In genomic region chr17:29158515-29159275, GRCh38 we compare ENCODE assay signal across 10 cellular contexts. TPM values are rescaled to one million over a fixed set of nuclear protein-coding genes. Genes with fewer than 3 reads are reported as not detected.
A peak's percentile ranks its signal among the peaks of the same experiment; 100 is the strongest.
DNase-seq lines count a peak whose midpoint lies in the region; ATAC-seq and TF ChIP-seq lines count a peak whose summit lies in the region.
"Had no signal": no experiment of that assay in that cellular context is flagged by ENCODE, and none has a peak within 500 bp of the region (broad histone marks: within the 10 kb centered on the region; RNA-seq: fewer than 3 reads in every experiment).

No MANE protein-coding gene starts in this region.

- peak overlapping the region; percentile 41 for H3K27ac Mint-ChIP-seq in CD8-positive, alpha-beta T cell

- no peaks in the 10 kb centered on the region for H3K9me3 ChIP-seq in CD8-positive, alpha-beta T cell (ENCODE audit: low read length)
- H3K9me3 ChIP-seq in Panc1 (ENCODE audit: control insufficient read depth, insufficient read depth, low read depth, low read length) (no peaks in the 10 kb centered on the region), duodenal mucosa (ENCODE audit: control insufficient read depth in 1 of 2, low read length in 2 of 2) (no peaks in the 10 kb centered on the region)

- H3K4me1 ChIP-seq in CD8-positive, alpha-beta T cell (ENCODE audit: insufficient read depth, low read length) = peaks cover 15% of the 10 kb centered on the region
- peaks cover 75% of the 10 kb centered on the region for H3K4me1 ChIP-seq in Panc1 (ENCODE audit: control insufficient read depth, insufficient read depth, low read length)
- peaks cover 91% of the 10 kb centered on the region in 2 donors for H3K4me1 ChIP-seq in duodenal mucosa (ENCODE audit: control insufficient read depth in 1 of 2, insufficient read depth in 2 of 2, low read length in 2 of 2)

- POLR2A ChIA-PET in CD8-positive, alpha-beta T cell (lab: Charles Lee) = no interaction called here
- POLR2A ChIA-PET in Panc1 (lab: Charles Lee) = no interaction called here

- no peak overlapping the region for H3K4me3 ChIP-seq in CD8-positive, alpha-beta T cell (ENCODE audit: low read depth, low read length)
- H3K4me3 ChIP-seq in Panc1 (ENCODE audit: low read depth in 2 of 2, low read length in 2 of 2) (peak overlapping the region in 1 of 2 experiments; percentile 22; a peak in 1 of 4 replicates), duodenal mucosa (ENCODE audit: low read depth in 1 of 2, low read length in 2 of 2) (peak overlapping the region; percentile 33 to 48)

- peaks cover 2% of the 10 kb centered on the region for H3K36me3 Mint-ChIP-seq in CD8-positive, alpha-beta T cell

- no peak overlapping the region for H3K27ac ChIP-seq in CD8-positive, alpha-beta T cell (ENCODE audit: low read depth, low read length)
- H3K27ac ChIP-seq in Panc1 (ENCODE audit: low read length) (peak overlapping the region; percentile 97), duodenal mucosa (ENCODE audit: low read depth, low read length) (peak overlapping the region; percentile 51)

- no peak for TF ChIP-seq CTCF in CD8-positive, alpha-beta T cell (IDR thresholded peaks at IDR 0.05)
- TF ChIP-seq CTCF in Panc1 (IDR thresholded peaks at IDR 0.05) = no peak

- peak overlapping the region; percentile 9 to 69 for H3K9ac ChIP-seq in duodenal mucosa (ENCODE audit: low read depth in 1 of 2, low read length in 2 of 2)

- no peaks in the 10 kb centered on the region for H3K36me3 ChIP-seq in CD8-positive, alpha-beta T cell (ENCODE audit: insufficient read depth, low read length)
- H3K36me3 ChIP-seq in Panc1 (ENCODE audit: control insufficient read depth, insufficient read depth, low read length) (no peaks in the 10 kb centered on the region), duodenal mucosa (ENCODE audit: control insufficient read depth in 1 of 2, insufficient read depth in 2 of 2, low read length in 2 of 2) (no peaks in the 10 kb centered on the region)

- H3K27me3 ChIP-seq in CD8-positive, alpha-beta T cell (ENCODE audit: insufficient read depth, low read length) = no peaks in the 10 kb centered on the region
- H3K27me3 ChIP-seq in Panc1 (ENCODE audit: control insufficient read depth, insufficient read depth, low read length) = no peaks in the 10 kb centered on the region
- H3K27me3 ChIP-seq in duodenal mucosa (ENCODE audit: control insufficient read depth in 1 of 2, insufficient read depth in 2 of 2, low read length in 2 of 2) = no peaks in the 10 kb centered on the region

- intact Hi-C loops in CD8-positive, alpha-beta T cell (cut with DNase I, micrococcal nuclease) = no loop called here
- intact Hi-C loops in Panc1 (cut with micrococcal nuclease; ENCODE audit: unreplicated experiment) = no loop called here
- intact Hi-C loops in posterior cingulate gyrus (cut with DNase I) = no loop called here

- no TSS peak for BruUV-seq in Panc1 (replicated peaks; lab: Mats Ljungman, UMichigan)

- no peak overlapping the region for H3K4me3 Mint-ChIP-seq in CD8-positive, alpha-beta T cell

- ATAC-seq in CD8-positive, alpha-beta T cell = no peak
- peak; percentile 7 for ATAC-seq in Panc1

- H3K9me3 Mint-ChIP-seq in CD8-positive, alpha-beta T cell = no peaks in the 10 kb centered on the region

- in situ Hi-C loops in Panc1 (cut with HindIII; ENCODE audit: low pct_unique_long_range_greater_than_20kb, low sequenced_read_pairs) = no loop called here

- H3K27me3 Mint-ChIP-seq in CD8-positive, alpha-beta T cell (ENCODE audit: low read depth) = no peaks in the 10 kb centered on the region

- H3K4me1 Mint-ChIP-seq in CD8-positive, alpha-beta T cell (ENCODE audit: low read depth) = peaks cover 26% of the 10 kb centered on the region

- CTCF ChIA-PET in CD8-positive, alpha-beta T cell (lab: Charles Lee) = interaction anchor here (0.6 to 14.9 kb wide), 3 partner anchors 10 to 60 kb away, joined by 3 to 276 read pairs (median 5); partner anchors contain the start of gene MYO18A
- CTCF ChIA-PET in Panc1 (lab: Charles Lee) = no interaction called here

- no peak for DNase-seq in CD8-positive, alpha-beta T cell
- DNase-seq in Panc1 (ENCODE audit: low read depth, low spot score) = no peak
- peak in 6 of 10 donors; percentile 30 to 90 (median 71) for DNase-seq in posterior cingulate gyrus
- DNase-seq in NCI-H2196 treated with DMSO at 0.1 percent for 48 hours (lab: John Stamatoyannopoulos, UW; ENCODE audit: unreplicated experiment) = no peak
- DNase-seq in NCI-H2029 (lab: John Stamatoyannopoulos, UW) = no peak
- DNase-seq in RKO (ENCODE audit: low spot score) = no peak
- DNase-seq in OCI-M2 (lab: John Stamatoyannopoulos, UW; ENCODE audit: unreplicated experiment) = no peak
- DNase-seq: activated gamma-delta T cell treated with Interleukin-2 at 50 U/mL for 16 hours, NCI-H774 had no signal

RNA-seq across cellular contexts. Expression of gene MYO18A, which starts 21.5 kb away (rescaled TPM):
- 10 to 100 TPM; 48.5 to 52.9 TPM for total RNA-seq in CD8-positive, alpha-beta T cell
- 108 TPM for total RNA-seq in Panc1 (2021; ENCODE audit: unreplicated experiment)
- polyA plus RNA-seq in Panc1 (2012; ENCODE audit: insufficient read length) = 94.4 TPM

Comparison
In these comparisons a context has a peak if more than half of its experiments do, and no peak if none do; other contexts are left out.
1. DNase-seq: peak in posterior cingulate gyrus (6 of 10); none in CD8-positive, alpha-beta T cell (0 of 7), Panc1 (single experiment), NCI-H2196 treated with DMSO at 0.1 percent for 48 hours (single experiment), NCI-H2029 (single experiment), RKO (single experiment) and OCI-M2 (single experiment).